Comparison of ENCODE assay signal across 1 cellular context in genomic region chr7:71787513-71787912, GRCh38.
TF ChIP-seq lines count a peak whose summit lies in the region.

No MANE protein-coding gene starts in this region.

TF ChIP-seq in K562, 482 proteins besides CTCF, POLR2A, EP300 and RAD21 (continued from another document):
- TF ChIP-seq ZNF124 (CRISPR knock-in tag; IDR thresholded peaks at IDR 0.05) = no peak
- no peak for TF ChIP-seq MECOM (CRISPR knock-in tag; IDR thresholded peaks at IDR 0.05)
- TF ChIP-seq MAX (CRISPR knock-in tag; IDR thresholded peaks at IDR 0.05) = no peak
TF ChIP-seq in K562: peak in this region for 8.
